Comparison of ENCODE assay signal across 9 cellular contexts in the genomic region with DNA sequence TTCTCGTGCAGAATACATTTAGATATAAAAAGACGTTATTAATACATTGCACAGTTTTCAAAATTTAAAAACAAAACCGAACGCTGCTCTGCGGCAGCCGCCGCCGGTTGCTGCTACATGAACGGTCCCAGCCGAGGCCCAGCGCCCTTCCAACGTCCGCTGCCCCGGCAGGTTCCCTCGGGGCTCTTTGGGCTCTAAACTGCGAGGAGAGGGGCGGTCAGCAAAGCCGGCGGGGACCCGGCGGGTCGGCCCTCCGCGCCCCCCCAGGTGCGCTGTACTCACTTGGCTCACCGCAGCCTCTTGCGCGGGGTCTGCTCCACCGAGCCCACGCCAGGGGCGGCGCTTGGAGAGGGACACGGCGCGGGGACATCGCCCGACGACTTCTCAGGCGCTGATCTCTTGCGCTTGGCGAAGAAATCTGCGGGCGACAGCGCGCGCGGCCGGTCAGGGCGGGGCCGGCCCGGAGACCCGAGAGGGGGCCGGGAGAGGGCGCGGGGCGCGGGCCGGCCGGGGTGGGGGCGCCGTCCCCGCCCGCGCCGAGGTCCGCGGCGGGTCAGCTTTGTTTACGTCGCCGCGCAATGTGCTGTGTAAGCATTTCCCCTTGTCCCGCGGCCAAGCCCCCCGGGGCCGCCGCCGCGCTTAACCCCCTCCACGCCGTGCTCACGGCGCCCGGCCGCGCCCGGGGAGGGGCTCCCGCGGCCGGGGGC. TPM values are rescaled to one million over a fixed set of nuclear protein-coding genes. Genes with fewer than 3 reads are reported as not detected.
DNase-seq lines count a peak whose midpoint lies in the region; ATAC-seq and TF ChIP-seq lines count a peak whose summit lies in the region.
"Had no signal": no experiment of that assay in that cellular context is flagged by ENCODE, and none has a peak within 500 bp of the region (broad histone marks: within the 10 kb centered on the region; RNA-seq: fewer than 3 reads in every experiment).

No MANE protein-coding gene starts in this region.

- no peaks in the 10 kb centered on the region for H3K79me2 ChIP-seq in mesendoderm (ENCODE audit: control insufficient read depth, insufficient read depth, low read length)

- H3K18ac ChIP-seq in mesendoderm (ENCODE audit: low read length): peak overlapping the region; percentile 60

- no peak overlapping the region for H2AK5ac ChIP-seq in mesendoderm (ENCODE audit: low read length)

- no peaks in the 10 kb centered on the region for H3K9me3 Mint-ChIP-seq in activated naive CD4-positive, alpha-beta T cell treated with anti-CD3 and anti-CD28 coated beads, Interleukin-2, amount 10 ng/mL, durations not matched to agents 7 days and 5 days

- CTCF ChIA-PET in activated naive CD4-positive, alpha-beta T cell treated with anti-CD3 and anti-CD28 coated beads, Interleukin-2, amount 10 ng/mL, durations not matched to agents 7 days and 5 days (lab: Charles Lee): interaction anchor here (2.5 to 13.7 kb wide), 2 partner anchors 8 to 350 kb away, joined by 7 to 344 read pairs; no protein-coding TSS in a partner anchor

- H3K27me3 ChIP-seq in mesendoderm (ENCODE audit: insufficient read depth, low read length, poor library complexity): peaks cover 5% of the 10 kb centered on the region
- peaks cover 0 to 8% (median 3%) of the 10 kb centered on the region in 4 donors for H3K27me3 ChIP-seq in upper lobe of left lung

- no peak overlapping the region for H2BK5ac ChIP-seq in mesendoderm (ENCODE audit: low read length)

- peak in 1 of 2 donors; percentile 3 for ATAC-seq in upper lobe of left lung (ENCODE audit: low FRiP score in 2 of 2)

- no peaks in the 10 kb centered on the region for H3K79me1 ChIP-seq in mesendoderm (ENCODE audit: low read length)

- TF ChIP-seq EP300 in upper lobe of left lung (IDR thresholded peaks at IDR 0.05): no peak

- H3K36me3 ChIP-seq in mesendoderm (ENCODE audit: control insufficient read depth, insufficient read depth, low read length) (no peaks in the 10 kb centered on the region), upper lobe of left lung (no peaks in the 10 kb centered on the region)

- no peaks in the 10 kb centered on the region for H3K9me3 ChIP-seq in upper lobe of left lung

- H4K8ac ChIP-seq in mesendoderm (ENCODE audit: low read depth, low read length): no peak overlapping the region

- H3K27me3 Mint-ChIP-seq in activated naive CD4-positive, alpha-beta T cell treated with anti-CD3 and anti-CD28 coated beads, Interleukin-2, amount 10 ng/mL, durations not matched to agents 7 days and 5 days: peaks cover 71% of the 10 kb centered on the region

- peak overlapping the region; percentile 68 for H3K9ac ChIP-seq in mesendoderm (ENCODE audit: low read length)

- no peak for TF ChIP-seq CTCF in coronary artery (IDR thresholded peaks at IDR 0.05)
- TF ChIP-seq CTCF in upper lobe of left lung (IDR thresholded peaks at IDR 0.05): no peak

- no peak overlapping the region for H3K23ac ChIP-seq in mesendoderm (ENCODE audit: low read length)

- no peak for DNase-seq in activated naive CD4-positive, alpha-beta T cell treated with anti-CD3 and anti-CD28 coated beads, Interleukin-2, amount 10 ng/mL, durations not matched to agents 7 days and 5 days
- no peak for DNase-seq in activated naive CD4-positive, alpha-beta T cell (lab: John Stamatoyannopoulos, UW)
- DNase-seq in coronary artery (ENCODE audit: low spot score): no peak
- no peak for DNase-seq in mesendoderm
- peak in 1 of 2 donors; percentile 92 for DNase-seq in upper lobe of left lung
- DNase-seq in occipital lobe (lab: John Stamatoyannopoulos, UW): no peak
- DNase-seq in NCI-H345 treated with DMSO at 0.1 percent for 48 hours (lab: John Stamatoyannopoulos, UW; ENCODE audit: unreplicated experiment): no peak
- no peak for DNase-seq in DMS153 (lab: John Stamatoyannopoulos, UW)
- DNase-seq: DND-41 had no signal

- H2BK120ac ChIP-seq in mesendoderm (ENCODE audit: low read depth, low read length): no peak overlapping the region

- H3K27ac ChIP-seq in coronary artery (peak overlapping the region; percentile 86 to 97), mesendoderm (ENCODE audit: low read depth, low read length) (no peak overlapping the region), upper lobe of left lung (peak overlapping the region; percentile 71 to 96 (median 90))

- no peaks in the 10 kb centered on the region for H3K36me3 Mint-ChIP-seq in activated naive CD4-positive, alpha-beta T cell treated with anti-CD3 and anti-CD28 coated beads, Interleukin-2, amount 10 ng/mL, durations not matched to agents 7 days and 5 days

- peak overlapping the region; percentile 67 for H3K56ac ChIP-seq in mesendoderm (ENCODE audit: low read length)

- no CpG with 5 or more reads among the region's 90 CpGs for WGBS in mesendoderm (ENCODE audit: extremely low coverage, insufficient coverage, low lambda C conversion rate)
- 4 to 5% methylated on average over 11 to 43 of the region's 90 CpGs for WGBS in upper lobe of left lung, 2 donors

- H3K4me1 ChIP-seq in mesendoderm (ENCODE audit: control insufficient read depth, low read depth, low read length) (peaks cover 2% of the 10 kb centered on the region), upper lobe of left lung (peaks cover 17 to 44% (median 25%) of the 10 kb centered on the region in 4 donors)

- no peak for TF ChIP-seq POLR2A in upper lobe of left lung (IDR thresholded peaks at IDR 0.05)

- H3K4ac ChIP-seq in mesendoderm (ENCODE audit: low read depth, low read length): no peak overlapping the region

- H4K5ac ChIP-seq in mesendoderm (ENCODE audit: low read length): no peak overlapping the region

- H3K4me3 ChIP-seq in coronary artery: peak overlapping the region; percentile 99
- H3K4me3 ChIP-seq in mesendoderm (ENCODE audit: low read length): peak overlapping the region; percentile 20
- peak overlapping the region; percentile 59 to 90 (median 82) for H3K4me3 ChIP-seq in upper lobe of left lung

- no peak overlapping the region for H3K27ac Mint-ChIP-seq in activated naive CD4-positive, alpha-beta T cell treated with anti-CD3 and anti-CD28 coated beads, Interleukin-2, amount 10 ng/mL, durations not matched to agents 7 days and 5 days

- peak overlapping the region; percentile 28 for H3K4me3 Mint-ChIP-seq in activated naive CD4-positive, alpha-beta T cell treated with anti-CD3 and anti-CD28 coated beads, Interleukin-2, amount 10 ng/mL, durations not matched to agents 7 days and 5 days

- no peak overlapping the region for H2BK15ac ChIP-seq in mesendoderm (replicated peaks; ENCODE audit: low read depth)

- peaks cover 11% of the 10 kb centered on the region for H3K4me1 Mint-ChIP-seq in activated naive CD4-positive, alpha-beta T cell treated with anti-CD3 and anti-CD28 coated beads, Interleukin-2, amount 10 ng/mL, durations not matched to agents 7 days and 5 days

- peak overlapping the region; percentile 54 for H3K4me2 ChIP-seq in mesendoderm (ENCODE audit: low read length)

RNA-seq across cellular contexts. Expression of a gene that starts 1.7 kb away (rescaled TPM):
- 4.1 TPM for polyA plus RNA-seq in mesendoderm (2013, experiment 1 of 2)
- 4.4 TPM for polyA plus RNA-seq in mesendoderm (2013, experiment 2 of 2)
- total RNA-seq in upper lobe of left lung: 10 to 100 TPM; 23.4 to 71.9 (median 33.6) TPM
- 34.5 TPM for total RNA-seq in occipital lobe

RNA-seq across cellular contexts. Expression of a gene that starts 45.4 kb away (rescaled TPM):
- 18.5 TPM for polyA plus RNA-seq in mesendoderm (2013, experiment 1 of 2)
- 18.7 TPM for polyA plus RNA-seq in mesendoderm (2013, experiment 2 of 2)
- total RNA-seq in upper lobe of left lung (10 to 100 TPM in 4 of 6 donors, 1 to 10 TPM in 1, not detected in 1; 8.6 to 38.9 (median 21.0) TPM), occipital lobe (not detected)

Comparison
In these comparisons a context has a peak if more than half of its experiments do, and no peak if none do; other contexts are left out.
1. H3K4me3 ChIP-seq: peak in every context shown above with its lines; median percentile 99 in coronary artery; 82 in upper lobe of left lung; 20 in mesendoderm.